Comparison of ENCODE assay signal across 10 cellular contexts in the genomic region with DNA sequence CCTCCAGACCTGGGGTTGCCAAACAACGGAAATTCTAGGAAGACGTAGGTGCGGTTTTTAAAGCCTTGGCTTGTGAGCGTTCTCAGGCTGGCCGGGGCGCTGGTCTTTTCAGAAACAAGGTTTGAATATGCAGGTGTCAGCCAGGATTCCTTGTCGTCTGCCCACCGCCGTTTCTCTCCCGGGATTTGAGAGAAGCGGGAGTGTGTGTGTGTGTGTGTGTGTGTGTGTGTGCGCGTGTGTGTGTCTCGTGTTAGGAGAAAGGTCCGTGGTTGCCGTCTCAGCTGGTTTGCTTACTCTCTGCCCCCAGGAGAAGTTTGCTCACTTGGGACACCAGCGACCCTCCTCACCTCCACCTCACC. TPM values are rescaled to one million over a fixed set of nuclear protein-coding genes. Genes with fewer than 3 reads are reported as not detected.
DNase-seq lines count a peak whose midpoint lies in the region; ATAC-seq, FAIRE-seq and TF ChIP-seq lines count a peak whose summit lies in the region.
"Had no signal": no experiment of that assay in that cellular context is flagged by ENCODE, and none has a peak within 500 bp of the region (broad histone marks: within the 10 kb centered on the region; RNA-seq: fewer than 3 reads in every experiment).

No MANE protein-coding gene starts in this region.

- peak overlapping the region in 1 of 2 experiments; percentile 67; a peak in 1 of 6 replicates for H3K27ac ChIP-seq in A549
- H3K27ac ChIP-seq in right lobe of liver: peak overlapping the region; percentile 51 to 87 (median 60)

- no peaks in the 10 kb centered on the region for H3K9me3 Mint-ChIP-seq in WTC11

- peak overlapping the region; percentile 92 for H3K4me2 ChIP-seq in A549

- peaks cover 99% of the 10 kb centered on the region for H3K27me3 Mint-ChIP-seq in WTC11 (ENCODE audit: low read depth)

- intact Hi-C loops in right lobe of liver (cut with DNase I): no loop called here

- no peaks in the 10 kb centered on the region for H3K36me3 ChIP-seq in right lobe of liver

- TF ChIP-seq POLR2A in A549 (IDR thresholded peaks at IDR 0.05; ENCODE audit: low read length): no peak
- TF ChIP-seq POLR2A in right lobe of liver (IDR thresholded peaks at IDR 0.05): no peak

- H3K4me1 Mint-ChIP-seq in WTC11: peaks cover 78% of the 10 kb centered on the region

- FAIRE-seq in A549 (lab: Jason Lieb, UNC): no peak
- FAIRE-seq: GM12878 had no signal

- TF ChIP-seq EP300 in A549 (IDR thresholded peaks at IDR 0.05): no peak

- no peaks in the 10 kb centered on the region for H3K36me3 Mint-ChIP-seq in WTC11

- TF ChIP-seq CTCF in A549 (IDR thresholded peaks at IDR 0.05) (no peak), WTC11 (IDR thresholded peaks at IDR 0.05) (no peak), right lobe of liver (IDR thresholded peaks at IDR 0.05) (no peak)

- no peak for ATAC-seq in A549
- no peak for ATAC-seq in WTC11
- peak in 1 of 4 donors; percentile 5 for ATAC-seq in right lobe of liver
- ATAC-seq in GM21825 (IDR thresholded peaks at IDR 0.05; ENCODE audit: unreplicated experiment): no peak
- ATAC-seq: GM12878 had no signal

- H3K4me3 ChIP-seq in A549 (peak overlapping the region; percentile 52), GM08714 (ENCODE audit: low read length) (peak overlapping the region; percentile 53), right lobe of liver (peak overlapping the region; percentile 45 to 79 (median 63))
- H3K4me3 ChIP-seq: GM12878 had no signal

- H3K4me3 Mint-ChIP-seq in WTC11: peak overlapping the region; percentile 73

- CTCF ChIA-PET in A549 (lab: Yijun Ruan, JAX): interaction anchor here (0.5 to 1.5 kb wide), 3 partner anchors 12 to 564 kb away, joined by 3 to 5 read pairs (median 4); no protein-coding TSS in a partner anchor
- CTCF ChIA-PET in WTC11 (lab: Charles Lee): interaction anchor here (1.2 to 1.6 kb wide), 4 partner anchors 11 to 420 kb away, joined by 4 to 9 read pairs (median 6); no protein-coding TSS in a partner anchor

- H3K27me3 ChIP-seq in right lobe of liver: no peaks in the 10 kb centered on the region

- DNase-seq in A549 (ENCODE audit: low read depth in 1 of 2, low spot score in 1 of 2): peak in 1 of 2 experiments; percentile 13
- peak; percentile 33 for DNase-seq in WTC11 (ENCODE audit: low spot score)
- peak in 1 of 3 donors; percentile 63 for DNase-seq in right lobe of liver
- no peak for DNase-seq in iPS-NIHi7 (ENCODE audit: extremely low spot score)
- no peak for DNase-seq in NCI-H2196 (lab: John Stamatoyannopoulos, UW; ENCODE audit: unreplicated experiment)
- no peak for DNase-seq in stimulated activated CD4-positive, alpha-beta T cell treated with anti-CD3 and anti-CD28 coated beads, Interleukin-2, amount 100 ng/mL, for 24 hours
- DNase-seq: stimulated activated CD4-positive, alpha-beta T cell treated with anti-CD3 and anti-CD28 coated beads, Interleukin-12 subunit alpha, Interleukin-12 subunit beta, amount 100 ng/mL, for 4 hours had no signal

- no peak overlapping the region for H3K27ac Mint-ChIP-seq in WTC11

- 1% methylated on average over 16 of the region's 17 CpGs for WGBS in A549 (ENCODE audit: missing lambda C conversion rate)
- 3% methylated on average over 10 of the region's 17 CpGs for WGBS in right lobe of liver (ENCODE audit: insufficient coverage, low coverage, low lambda C conversion rate, missing lambda C conversion rate)

- H3K9me3 ChIP-seq in A549: no peaks in the 10 kb centered on the region
- no peaks in the 10 kb centered on the region for H3K9me3 ChIP-seq in right lobe of liver

- peaks cover 8% of the 10 kb centered on the region; the same call in 2 of the 3 replicates for H3K4me1 ChIP-seq in A549
- H3K4me1 ChIP-seq in right lobe of liver: peaks cover 0 to 6% (median 0%) of the 10 kb centered on the region in 4 donors

- POLR2A ChIA-PET in A549 (lab: Yijun Ruan, JAX) (no interaction called here), WTC11 (lab: Charles Lee) (interaction anchor here (0.6 to 0.8 kb wide), 2 partner anchors 15 to 80 kb away, joined by 3 to 4 read pairs; no protein-coding TSS in a partner anchor)

- TF ChIP-seq RAD21 in A549 (conservative IDR thresholded peaks at IDR 0.05 in 1 of 2, IDR thresholded peaks at IDR 0.05 in 1 of 2): no peak

TF ChIP-seq in A549, 52 proteins besides CTCF, POLR2A, EP300 and RAD21 (continues in another document):
- TF ChIP-seq, protein P1, sequence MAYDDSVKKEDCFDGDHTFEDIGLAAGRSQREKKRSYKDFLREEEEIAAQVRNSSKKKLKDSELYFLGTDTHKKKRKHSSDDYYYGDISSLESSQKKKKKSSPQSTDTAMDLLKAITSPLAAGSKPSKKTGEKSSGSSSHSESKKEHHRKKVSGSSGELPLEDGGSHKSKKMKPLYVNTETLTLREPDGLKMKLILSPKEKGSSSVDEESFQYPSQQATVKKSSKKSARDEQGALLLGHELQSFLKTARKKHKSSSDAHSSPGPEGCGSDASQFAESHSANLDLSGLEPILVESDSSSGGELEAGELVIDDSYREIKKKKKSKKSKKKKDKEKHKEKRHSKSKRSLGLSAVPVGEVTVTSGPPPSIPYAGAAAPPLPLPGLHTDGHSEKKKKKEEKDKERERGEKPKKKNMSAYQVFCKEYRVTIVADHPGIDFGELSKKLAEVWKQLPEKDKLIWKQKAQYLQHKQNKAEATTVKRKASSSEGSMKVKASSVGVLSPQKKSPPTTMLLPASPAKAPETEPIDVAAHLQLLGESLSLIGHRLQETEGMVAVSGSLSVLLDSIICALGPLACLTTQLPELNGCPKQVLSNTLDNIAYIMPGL (CRISPR knock-in tag; IDR thresholded peaks at IDR 0.05; ENCODE audit: borderline replicate concordance): no peak
- TF ChIP-seq SMC3 (IDR thresholded peaks at IDR 0.05) (no peak), ESRRA (IDR thresholded peaks at IDR 0.05; ENCODE audit: borderline replicate concordance, low read length) (no peak), POLR2AphosphoS2 (conservative IDR thresholded peaks at IDR 0.05; ENCODE audit: low read length) (no peak), HOXA7 (CRISPR knock-in tag; IDR thresholded peaks at IDR 0.05) (no peak), ZSCAN20 (CRISPR knock-in tag; IDR thresholded peaks at IDR 0.05) (no peak)
- TF ChIP-seq, protein P2, sequence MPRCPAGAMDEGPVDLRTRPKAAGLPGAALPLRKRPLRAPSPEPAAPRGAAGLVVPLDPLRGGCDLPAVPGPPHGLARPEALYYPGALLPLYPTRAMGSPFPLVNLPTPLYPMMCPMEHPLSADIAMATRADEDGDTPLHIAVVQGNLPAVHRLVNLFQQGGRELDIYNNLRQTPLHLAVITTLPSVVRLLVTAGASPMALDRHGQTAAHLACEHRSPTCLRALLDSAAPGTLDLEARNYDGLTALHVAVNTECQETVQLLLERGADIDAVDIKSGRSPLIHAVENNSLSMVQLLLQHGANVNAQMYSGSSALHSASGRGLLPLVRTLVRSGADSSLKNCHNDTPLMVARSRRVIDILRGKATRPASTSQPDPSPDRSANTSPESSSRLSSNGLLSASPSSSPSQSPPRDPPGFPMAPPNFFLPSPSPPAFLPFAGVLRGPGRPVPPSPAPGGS (IDR thresholded peaks at IDR 0.05): no peak

TF ChIP-seq in WTC11, 78 proteins besides CTCF, POLR2A, EP300 and RAD21 (continues in another document):
- TF ChIP-seq JUN (CRISPR knock-in tag; IDR thresholded peaks at IDR 0.05) (no peak), GABPB1 (CRISPR knock-in tag; IDR thresholded peaks at IDR 0.05) (no peak), MYBL2 (CRISPR knock-in tag; IDR thresholded peaks at IDR 0.05) (no peak), NR2C2 (CRISPR knock-in tag; IDR thresholded peaks at IDR 0.05) (no peak)
- TF ChIP-seq, protein P3, sequence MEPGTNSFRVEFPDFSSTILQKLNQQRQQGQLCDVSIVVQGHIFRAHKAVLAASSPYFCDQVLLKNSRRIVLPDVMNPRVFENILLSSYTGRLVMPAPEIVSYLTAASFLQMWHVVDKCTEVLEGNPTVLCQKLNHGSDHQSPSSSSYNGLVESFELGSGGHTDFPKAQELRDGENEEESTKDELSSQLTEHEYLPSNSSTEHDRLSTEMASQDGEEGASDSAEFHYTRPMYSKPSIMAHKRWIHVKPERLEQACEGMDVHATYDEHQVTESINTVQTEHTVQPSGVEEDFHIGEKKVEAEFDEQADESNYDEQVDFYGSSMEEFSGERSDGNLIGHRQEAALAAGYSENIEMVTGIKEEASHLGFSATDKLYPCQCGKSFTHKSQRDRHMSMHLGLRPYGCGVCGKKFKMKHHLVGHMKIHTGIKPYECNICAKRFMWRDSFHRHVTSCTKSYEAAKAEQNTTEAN (CRISPR knock-in tag; IDR thresholded peaks at IDR 0.05): no peak

RNA-seq across cellular contexts. Expression of a gene that starts 1.0 kb away (rescaled TPM):
- polyA plus RNA-seq in A549 (2011; rRNA removed) (0.62 and 0.73 TPM in 2 replicates), A549 (2017; fragmentation: RNase III; extraction: RNeasy Plus Mini Kit Qiagen cat#74134 plus additional on column Dnase treatment) (0.32 to 0.47 TPM (median 0.45 TPM) in 3 replicates)
- polyA plus RNA-seq in A549 (2012; cell fraction: cytosol; rRNA removed): 0.08 and 0.10 TPM in 2 replicates
- 0.16 and 0.19 TPM in 2 replicates for polyA plus RNA-seq in A549 (2012; cell fraction: nucleus; rRNA removed)
- polyA minus RNA-seq in A549 (2011; rRNA and poly(A)+ RNA removed): 0.91 and 1.6 TPM in 2 replicates
- total RNA-seq in WTC11 (2021) (0.87 to 1.9 TPM (median 1.6 TPM) in 3 replicates), right lobe of liver (10 to 100 TPM in 4 of 6 experiments, 1 to 10 TPM in 2; 7.7 to 25.8 (median 14.2) TPM)
